22 cellular contexts compared by ENCODE assay signal in the genomic region with DNA sequence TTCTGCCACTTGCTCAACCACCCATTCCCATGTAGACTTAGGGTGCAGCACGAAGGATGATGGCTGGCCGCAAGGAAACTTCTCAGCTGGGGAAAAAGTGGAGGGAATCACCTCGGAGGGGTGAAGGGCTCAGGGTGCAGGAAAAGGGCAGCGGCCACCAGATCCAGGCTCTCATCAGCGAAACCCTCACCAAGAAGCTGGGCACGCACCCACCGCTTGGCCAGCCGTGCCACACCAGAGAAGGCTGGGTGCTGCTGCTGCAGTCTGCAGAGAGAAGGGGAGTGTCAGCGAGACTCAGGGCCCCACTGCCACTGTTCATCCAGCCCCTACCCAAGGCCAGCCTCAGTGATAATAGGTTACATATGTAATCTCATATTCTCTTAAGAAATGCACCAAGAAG. TPM values are rescaled to one million over a fixed set of nuclear protein-coding genes. Genes with fewer than 3 reads are reported as not detected.
DNase-seq lines count a peak whose midpoint lies in the region; ATAC-seq lines count a peak whose summit lies in the region.
"Had no signal": no experiment of that assay in that cellular context is flagged by ENCODE, and none has a peak within 500 bp of the region (broad histone marks: within the 10 kb centered on the region; RNA-seq: fewer than 3 reads in every experiment).

No MANE protein-coding gene starts in this region.

- H2BK5ac ChIP-seq in neuronal stem cell (ENCODE audit: low read length), result peak overlapping the region; percentile 77

- no peak overlapping the region for H3K4me3 Mint-ChIP-seq in activated naive CD4-positive, alpha-beta T cell treated with anti-CD3 and anti-CD28 coated beads, Interleukin-2, amount 10 ng/mL, durations not matched to agents 7 days and 5 days
- H3K4me3 Mint-ChIP-seq in T-helper 17 cell, result no peak overlapping the region

- H3K27ac ChIP-seq in neuronal stem cell (replicated peaks; ENCODE audit: low read length), result no peak overlapping the region
- H3K27ac ChIP-seq: BLaER1, HL-60, KMS-11 had no signal

- H2BK12ac ChIP-seq in neuronal stem cell (ENCODE audit: low read length), result no peak overlapping the region

- CTCF ChIA-PET in activated naive CD4-positive, alpha-beta T cell treated with anti-CD3 and anti-CD28 coated beads, Interleukin-2, amount 10 ng/mL, durations not matched to agents 7 days and 5 days (lab: Charles Lee), result interaction anchor here (0.9 to 12.4 kb wide), 5 partner anchors 9 to 91 kb away, joined by 3 to 255 read pairs (median 99); a partner anchor contains a TSS

- H3K4me3 ChIP-seq in neuronal stem cell (ENCODE audit: low read length in 2 of 2), result no peak overlapping the region
- H3K4me3 ChIP-seq: BLaER1 had no signal

- H3K4ac ChIP-seq in neuronal stem cell (ENCODE audit: low read length), result no peak overlapping the region

- H3K27me3 Mint-ChIP-seq in activated naive CD4-positive, alpha-beta T cell treated with anti-CD3 and anti-CD28 coated beads, Interleukin-2, amount 10 ng/mL, durations not matched to agents 7 days and 5 days, result no peaks in the 10 kb centered on the region
- no peaks in the 10 kb centered on the region for H3K27me3 Mint-ChIP-seq in T-helper 17 cell
- H3K27me3 Mint-ChIP-seq: CD8-positive, alpha-beta memory T cell had no signal

- no peaks in the 10 kb centered on the region for H3K9me3 ChIP-seq in T-helper 17 cell (ENCODE audit: control insufficient read depth, low read length, poor library complexity, severe bottlenecking)
- no peaks in the 10 kb centered on the region for H3K9me3 ChIP-seq in neuronal stem cell (replicated peaks in 1 of 2; ENCODE audit: control insufficient read depth in 2 of 2, insufficient read depth in 1 of 2, low read depth in 1 of 2, low read length in 2 of 2)
- H3K9me3 ChIP-seq: BLaER1 had no signal

- H3K27ac Mint-ChIP-seq in activated naive CD4-positive, alpha-beta T cell treated with anti-CD3 and anti-CD28 coated beads, Interleukin-2, amount 50 U/mL, for 72 hours, result peak overlapping the region; percentile 9 to 60
- H3K27ac Mint-ChIP-seq in activated naive CD4-positive, alpha-beta T cell treated with anti-CD3 and anti-CD28 coated beads, Interleukin-2, amount 10 ng/mL, durations not matched to agents 7 days and 5 days, result no peak overlapping the region
- H3K27ac Mint-ChIP-seq in T-helper 17 cell, result peak overlapping the region; percentile 54

- H3K27me3 ChIP-seq in neuronal stem cell (ENCODE audit: control insufficient read depth in 3 of 3, insufficient read depth in 3 of 3, low read depth in 1 of 3, low read length in 3 of 3), result no peaks in the 10 kb centered on the region
- H3K27me3 ChIP-seq: BLaER1 had no signal

- H3K4me1 Mint-ChIP-seq in activated naive CD4-positive, alpha-beta T cell treated with anti-CD3 and anti-CD28 coated beads, Interleukin-2, amount 10 ng/mL, durations not matched to agents 7 days and 5 days, result peaks cover 5% of the 10 kb centered on the region
- H3K4me1 Mint-ChIP-seq in T-helper 17 cell, result peaks cover 9% of the 10 kb centered on the region

- no peaks in the 10 kb centered on the region for H3K4me1 ChIP-seq in neuronal stem cell (ENCODE audit: control insufficient read depth in 2 of 2, insufficient read depth in 1 of 2, low read depth in 1 of 2, low read length in 2 of 2)
- H3K4me1 ChIP-seq: BLaER1 had no signal

- H3K36me3 ChIP-seq in neuronal stem cell (replicated peaks in 1 of 2; ENCODE audit: control insufficient read depth in 2 of 2, insufficient read depth in 2 of 2, low read length in 2 of 2), result peaks cover 78 to 99% of the 10 kb centered on the region in 2 donors

- H2BK120ac ChIP-seq in neuronal stem cell (ENCODE audit: low read depth, low read length), result no peak overlapping the region

- no peak overlapping the region for H4K91ac ChIP-seq in neuronal stem cell (ENCODE audit: low read depth, low read length, poor library complexity)

- no peak overlapping the region for H3K14ac ChIP-seq in neuronal stem cell (ENCODE audit: low read length)

- no peak for DNase-seq in activated naive CD4-positive, alpha-beta T cell treated with anti-CD3 and anti-CD28 coated beads, Interleukin-2, amount 50 U/mL, for 72 hours (ENCODE audit: low spot score in 2 of 2)
- DNase-seq in activated naive CD4-positive, alpha-beta T cell treated with anti-CD3 and anti-CD28 coated beads, Interleukin-2, amount 10 ng/mL, durations not matched to agents 7 days and 5 days, result no peak
- peak; percentile 9 for DNase-seq in D341Med (ENCODE audit: low spot score)
- DNase-seq in T-helper 17 cell, result no peak
- no peak for DNase-seq in neuronal stem cell (ENCODE audit: low spot score)
- no peak for DNase-seq in GOT3 (lab: John Stamatoyannopoulos, UW)
- DNase-seq in NCI-H146 treated with DMSO at 0.1 percent for 48 hours (lab: John Stamatoyannopoulos, UW; ENCODE audit: unreplicated experiment), result no peak
- DNase-seq: DMS79 treated with DMSO at 0.1 percent for 48 hours, HCEC 1CT, NCI-H1417, NCI-H187 treated with DMSO at 0.1 percent for 48 hours, NCI-H2227 treated with DMSO at 0.1 percent for 48 hours, NCI-H510A treated with DMSO at 0.1 percent for 48 hours, NCI-H774, OCI-M1, SIG-M5 had no signal

- no peak overlapping the region for H4K8ac ChIP-seq in neuronal stem cell (ENCODE audit: low read depth, low read length)

- no peak for ATAC-seq in activated naive CD4-positive, alpha-beta T cell treated with anti-CD3 and anti-CD28 coated beads, Interleukin-2, amount 50 U/mL, for 72 hours
- no peak for ATAC-seq in T-helper 17 cell
- ATAC-seq in GM21447 (IDR thresholded peaks at IDR 0.05; ENCODE audit: unreplicated experiment), result no peak

- no peak overlapping the region for H3K9ac ChIP-seq in neuronal stem cell (ENCODE audit: low read depth, low read length, poor library complexity)
- H3K9ac ChIP-seq: BLaER1, KMS-11 had no signal

- no CpG with 5 or more reads among the region's 9 CpGs for WGBS in neuronal stem cell (ENCODE audit: extremely low coverage in 2 of 2, insufficient read length in 2 of 2, insufficient replicate concordance in 1 of 2), 2 donors

- peaks cover 0 to 9% of the 10 kb centered on the region in 2 donors for H3K36me3 Mint-ChIP-seq in activated naive CD4-positive, alpha-beta T cell treated with anti-CD3 and anti-CD28 coated beads, Interleukin-2, amount 50 U/mL, for 72 hours
- peaks cover 44% of the 10 kb centered on the region for H3K36me3 Mint-ChIP-seq in activated naive CD4-positive, alpha-beta T cell treated with anti-CD3 and anti-CD28 coated beads, Interleukin-2, amount 10 ng/mL, durations not matched to agents 7 days and 5 days
- H3K36me3 Mint-ChIP-seq in T-helper 17 cell (ENCODE audit: low read depth), result peaks cover 3% of the 10 kb centered on the region

- H2AFZ ChIP-seq in neuronal stem cell (ENCODE audit: low read length), result no peak overlapping the region

- H2AK5ac ChIP-seq in neuronal stem cell (ENCODE audit: low read depth, low read length), result no peak overlapping the region

- no peak overlapping the region for H3K18ac ChIP-seq in neuronal stem cell (ENCODE audit: low read length)

- no peak overlapping the region for H3K4me2 ChIP-seq in neuronal stem cell (ENCODE audit: insufficient read depth, low read length, poor library complexity, severe bottlenecking)
- H3K4me2 ChIP-seq: BLaER1, KMS-11 had no signal

- H2BK15ac ChIP-seq in neuronal stem cell (ENCODE audit: low read length), result no peak overlapping the region

- no peaks in the 10 kb centered on the region for H3K9me3 Mint-ChIP-seq in activated naive CD4-positive, alpha-beta T cell treated with anti-CD3 and anti-CD28 coated beads, Interleukin-2, amount 50 U/mL, for 72 hours
- no peaks in the 10 kb centered on the region for H3K9me3 Mint-ChIP-seq in activated naive CD4-positive, alpha-beta T cell treated with anti-CD3 and anti-CD28 coated beads, Interleukin-2, amount 10 ng/mL, durations not matched to agents 7 days and 5 days
- H3K9me3 Mint-ChIP-seq: CD8-positive, alpha-beta memory T cell had no signal

- H3K23ac ChIP-seq in neuronal stem cell (ENCODE audit: low read depth, low read length, poor library complexity), result no peak overlapping the region

- peaks cover 2% of the 10 kb centered on the region for H3K79me1 ChIP-seq in neuronal stem cell (ENCODE audit: low read depth, low read length)

RNA-seq across cellular contexts. Expression of a gene that starts 8.6 kb away (rescaled TPM):
- total RNA-seq in activated naive CD4-positive, alpha-beta T cell treated with anti-CD3 and anti-CD28 coated beads, Interleukin-2, amount 50 U/mL, for 72 hours, result 10 to 100 TPM; 34.2 to 40.2 TPM
- 10 to 100 TPM; 32.4 to 34.6 TPM for total RNA-seq in T-helper 17 cell
- polyA plus RNA-seq in neuronal stem cell (2013, experiment 1 of 2), result 10.4 TPM
- 10.7 TPM for polyA plus RNA-seq in neuronal stem cell (2013, experiment 2 of 2)

RNA-seq across cellular contexts. Expression of a gene that starts 17.7 kb away (rescaled TPM):
- 10 to 100 TPM in 1 of 2 donors, 1 to 10 TPM in 1; 3.8 to 36.8 TPM for total RNA-seq in activated naive CD4-positive, alpha-beta T cell treated with anti-CD3 and anti-CD28 coated beads, Interleukin-2, amount 50 U/mL, for 72 hours
- total RNA-seq in T-helper 17 cell, result 100 to 1,000 TPM; 206 to 225 TPM
- 0.96 TPM for polyA plus RNA-seq in neuronal stem cell (2013, experiment 1 of 2)
- 1.1 TPM for polyA plus RNA-seq in neuronal stem cell (2013, experiment 2 of 2)

RNA-seq across cellular contexts. Expression of a gene that starts 59.0 kb away (rescaled TPM):
- 1 to 10 TPM in 1 of 2 donors, under 1 TPM in 1; 0.48 to 3.5 TPM for total RNA-seq in activated naive CD4-positive, alpha-beta T cell treated with anti-CD3 and anti-CD28 coated beads, Interleukin-2, amount 50 U/mL, for 72 hours
- total RNA-seq in T-helper 17 cell, result 1 to 10 TPM; 1.2 to 1.5 TPM
- polyA plus RNA-seq in neuronal stem cell (2013, experiment 1 of 2), result 20.4 TPM
- polyA plus RNA-seq in neuronal stem cell (2013, experiment 2 of 2), result 22.5 TPM
- total RNA-seq: A673 had no signal
- polyA plus RNA-seq: CD8-positive, alpha-beta memory T cell had no signal

Comparison
In these comparisons a context has a peak if more than half of its experiments do, and no peak if none do; other contexts are left out.
1. RNA of a gene that starts 17.7 kb away (total RNA-seq): 206 to 225 TPM in T-helper 17 cell; 3.8 to 36.8 TPM in activated naive CD4-positive, alpha-beta T cell treated with anti-CD3 and anti-CD28 coated beads, Interleukin-2, amount 50 U/mL, for 72 hours; every median in the first group is over 4 times any median in the second.